Comparison of ENCODE assay signal across 21 cellular contexts in the genomic region with DNA sequence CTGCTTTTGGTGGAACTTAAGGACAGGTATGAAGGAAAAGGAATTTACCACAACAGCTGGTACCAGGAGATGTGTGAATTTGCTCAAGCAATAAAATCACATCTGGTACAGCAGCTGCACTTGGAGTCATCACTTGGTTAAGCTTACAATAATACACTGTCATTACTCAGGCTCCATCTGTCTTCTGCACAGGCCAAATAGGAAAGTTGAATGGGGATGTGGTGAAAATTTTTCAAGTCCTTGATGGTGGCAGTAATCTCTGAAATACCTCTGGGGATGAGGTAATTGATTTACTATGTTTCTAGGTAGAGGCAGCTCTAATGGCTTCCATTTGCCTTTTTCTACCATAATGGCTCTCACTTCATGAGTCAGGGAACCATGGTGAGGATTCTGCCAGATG.
"Had no signal": no experiment of that assay in that cellular context is flagged by ENCODE, and none has a peak within 500 bp of the region (broad histone marks: within the 10 kb centered on the region; RNA-seq: fewer than 3 reads in every experiment).

No MANE protein-coding gene starts in this region.

- H3K36me3 ChIP-seq: gastrocnemius medialis, lower lobe of right lung, sigmoid colon, upper lobe of right lung had no signal

- H3K4me1 ChIP-seq: gastrocnemius medialis, lower lobe of right lung, sigmoid colon, upper lobe of right lung had no signal

- FAIRE-seq: colon, TTC549 had no signal

- ATAC-seq: gastrocnemius medialis, left cardiac atrium, lower lobe of right lung, upper lobe of right lung had no signal

- DNase-seq: activated CD4-positive, alpha-beta T cell treated with anti-CD3 and anti-CD28 coated beads, Interleukin-2, amount 50 U/mL, for 4 hours; amygdala; caudate nucleus; dorsolateral prefrontal cortex; gastrocnemius medialis; left cardiac atrium; lower lobe of right lung; nephron progenitor cell; nucleus accumbens; sigmoid colon; stimulated activated CD4-positive, alpha-beta T cell treated with anti-CD3 and anti-CD28 coated beads, Interleukin-12 subunit alpha, Interleukin-12 subunit beta, amount 100 ng/mL, for 4 hours; stimulated activated CD4-positive, alpha-beta T cell treated with anti-CD3 and anti-CD28 coated beads, Interleukin-1b, Interleukin-23, amount 100 ng/mL, for 48 hours; stimulated activated CD8-positive, alpha-beta memory T cell treated with anti-CD3 and anti-CD28 coated beads, Interleukin-4, amount 100 ng/mL, for 48 hours; stimulated activated naive CD4-positive, alpha-beta T cell; upper lobe of right lung had no signal

- H3K4me3 Mint-ChIP-seq: activated naive CD8-positive, alpha-beta T cell; activated T-helper 1 cell treated with anti-CD3 and anti-CD28 coated beads, Interleukin-12 subunit alpha, Interleukin-12 subunit beta, Interleukin-2, Interleukin-4 antibody, amounts not matched to agents 30 ng/mL and 10 ng/mL and 1 ng/mL, durations not matched to agents 14 hours and 24 hours and 36 hours; brain; nephron progenitor cell; T-helper 2 cell treated with Interferon-gamma antibody and Interleukin-4, amounts not matched to agents 5 μg/mL and 100 μg/mL, for 36 hours had no signal

- H3K36me3 Mint-ChIP-seq: activated naive CD8-positive, alpha-beta T cell; brain had no signal

- H3K27me3 Mint-ChIP-seq: activated naive CD8-positive, alpha-beta T cell had no signal

- H3K4me3 ChIP-seq: dorsolateral prefrontal cortex, gastrocnemius medialis, lower lobe of right lung, sigmoid colon, upper lobe of right lung had no signal

- H3K27me3 ChIP-seq: dorsolateral prefrontal cortex, gastrocnemius medialis, sigmoid colon, upper lobe of right lung had no signal

- H3K4me1 Mint-ChIP-seq: brain, nephron progenitor cell had no signal

- H3K9me3 ChIP-seq: gastrocnemius medialis, lower lobe of right lung, sigmoid colon, upper lobe of right lung had no signal

- H3K9me3 Mint-ChIP-seq: activated T-helper 1 cell treated with anti-CD3 and anti-CD28 coated beads, Interleukin-12 subunit alpha, Interleukin-12 subunit beta, Interleukin-2, Interleukin-4 antibody, amounts not matched to agents 30 ng/mL and 10 ng/mL and 1 ng/mL, durations not matched to agents 14 hours and 24 hours and 36 hours; nephron progenitor cell; T-helper 2 cell treated with Interferon-gamma antibody and Interleukin-4, amounts not matched to agents 5 μg/mL and 100 μg/mL, for 36 hours had no signal

- H3K27ac ChIP-seq: dorsolateral prefrontal cortex, gastrocnemius medialis, lower lobe of right lung, sigmoid colon, upper lobe of right lung had no signal

- H3K27ac Mint-ChIP-seq: activated naive CD8-positive, alpha-beta T cell; activated T-helper 1 cell treated with anti-CD3 and anti-CD28 coated beads, Interleukin-12 subunit alpha, Interleukin-12 subunit beta, Interleukin-2, Interleukin-4 antibody, amounts not matched to agents 30 ng/mL and 10 ng/mL and 1 ng/mL, durations not matched to agents 14 hours and 24 hours and 36 hours; brain; nephron progenitor cell; T-helper 2 cell treated with Interferon-gamma antibody and Interleukin-4, amounts not matched to agents 5 μg/mL and 100 μg/mL, for 36 hours had no signal
